In the genomic region with DNA sequence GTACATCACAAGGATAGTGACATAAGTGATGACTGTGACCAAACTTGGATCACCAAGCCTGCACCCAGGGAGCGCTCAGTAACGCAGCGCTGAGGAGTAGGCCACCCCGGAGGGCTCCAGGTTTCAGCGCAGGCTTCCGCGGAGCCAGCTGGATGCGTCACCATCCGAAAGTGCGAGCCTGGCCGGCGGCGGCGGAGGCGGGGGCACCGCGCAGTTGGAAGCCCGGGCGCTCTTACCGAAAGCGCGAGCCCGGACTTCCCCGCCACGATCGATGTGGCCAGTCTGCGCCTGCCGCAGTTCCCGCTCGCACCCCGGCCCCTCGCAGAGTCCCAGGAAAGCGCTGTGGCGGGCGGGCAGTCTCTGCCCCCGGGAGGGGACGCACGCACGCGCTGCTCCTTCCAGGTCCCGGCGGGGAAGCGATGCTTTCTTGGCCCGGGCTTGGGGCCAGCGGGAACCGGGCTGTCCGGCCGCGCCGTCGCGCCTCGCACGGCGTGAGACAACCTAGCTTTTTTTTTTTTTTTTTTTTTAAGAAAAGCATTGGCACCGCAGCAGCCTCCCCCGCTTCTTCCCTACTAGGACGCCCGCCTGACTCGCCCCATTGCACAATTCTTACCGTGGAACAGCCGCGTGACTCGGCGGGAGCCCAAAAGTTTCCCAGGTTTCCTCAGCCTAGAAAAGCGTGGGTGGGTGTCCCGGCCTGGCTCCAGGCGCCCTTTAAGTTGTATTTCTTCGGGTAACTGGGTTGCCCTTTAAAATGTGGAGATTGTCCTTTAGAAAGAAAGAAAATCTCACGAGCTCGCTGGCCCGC, we compare ENCODE assay signal across 8 cellular contexts. TPM values are rescaled to one million over a fixed set of nuclear protein-coding genes. Genes with fewer than 3 reads are reported as not detected.
DNase-seq lines count a peak whose midpoint lies in the region; ATAC-seq and TF ChIP-seq lines count a peak whose summit lies in the region.

No MANE protein-coding gene starts in this region.

- H2BK120ac ChIP-seq in trophoblast cell (ENCODE audit: insufficient read depth, low read length, poor library complexity): peak overlapping the region; percentile 75

- WGBS in heart left ventricle, 4 donors: 2 to 10% (median 6%) methylated on average over 45 to 72 of the region's 72 CpGs
- WGBS in trophoblast cell (ENCODE audit: extremely low coverage, insufficient coverage, insufficient read length): no CpG with 5 or more reads among the region's 72 CpGs
- WGBS in thyroid gland, 2 donors: 4 to 8% methylated on average over 33 to 37 of the region's 72 CpGs

- peaks cover 2% of the 10 kb centered on the region for H3K79me2 ChIP-seq in trophoblast cell (ENCODE audit: control insufficient read depth, insufficient read depth, low read length, poor library complexity)

- peaks cover 5% of the 10 kb centered on the region for H3K79me1 ChIP-seq in trophoblast cell (ENCODE audit: low read length)

- peak overlapping the region; percentile 93 for H3K4me2 ChIP-seq in trophoblast cell (ENCODE audit: low read length)

- peak overlapping the region; percentile 40 for H4K12ac ChIP-seq in trophoblast cell (ENCODE audit: low read depth, low read length)

- DNase-seq in A172 (ENCODE audit: low spot score) (peak; percentile 5), SKM-1 treated with dmso at 0.1 percent for 144 hours (lab: John Stamatoyannopoulos, UW; ENCODE audit: unreplicated experiment) (peak; percentile 37), adipocyte (ENCODE audit: low read depth) (peak; percentile 94), heart left ventricle (peak; percentile 79 to 91 (median 88)), trophoblast cell (peak; percentile 91 to 94), thyroid gland (peak; percentile 87 to 88)

- peak overlapping the region; percentile 60 for H3K14ac ChIP-seq in trophoblast cell (ENCODE audit: low read length)

- H2BK12ac ChIP-seq in trophoblast cell (ENCODE audit: low read length): peak overlapping the region; percentile 73

- no peak overlapping the region for H2BK5ac ChIP-seq in trophoblast cell (ENCODE audit: low read depth, low read length, poor library complexity)

- intact Hi-C loops in heart left ventricle (cut with DNase I) (loop anchor here in 6 of 10 donors (2.0 to 10.0 kb wide), 5 partner anchors 35 to 728 kb away; partner anchors contain the start of gene JAK1 (in 4 of the 6)), thyroid gland (cut with DNase I) (no loop called here)

- H3K4me3 ChIP-seq in adipocyte (ENCODE audit: low read length): peak overlapping the region; percentile 76
- peak overlapping the region; percentile 27 to 82 (median 67) for H3K4me3 ChIP-seq in heart left ventricle
- H3K4me3 ChIP-seq in trophoblast cell (ENCODE audit: low read depth, low read length): peak overlapping the region; percentile 74
- peak overlapping the region; percentile 30 to 57 (median 42) for H3K4me3 ChIP-seq in thyroid gland (replicated peaks in 1 of 3)

- no peak overlapping the region for H3K23ac ChIP-seq in trophoblast cell (ENCODE audit: low read length)

- H3K4me1 ChIP-seq in adipocyte (ENCODE audit: control insufficient read depth, insufficient read depth, low read length) (peaks cover 32% of the 10 kb centered on the region), heart left ventricle (peaks cover 4 to 31% (median 16%) of the 10 kb centered on the region in 12 donors), trophoblast cell (ENCODE audit: control insufficient read depth in 1 of 2, insufficient read depth in 2 of 2, low read length in 2 of 2) (peaks cover 4 to 8% of the 10 kb centered on the region in 2 experiments), thyroid gland (peaks cover 0 to 10% of the 10 kb centered on the region in 2 donors)

- H2AFZ ChIP-seq in trophoblast cell (ENCODE audit: insufficient read depth, low read length, poor library complexity): peak overlapping the region; percentile 84

- H3K27ac ChIP-seq in heart left ventricle (peak overlapping the region; percentile 78 to 98 (median 92)), trophoblast cell (ENCODE audit: low read depth, low read length) (peak overlapping the region; percentile 52), thyroid gland (peak overlapping the region; percentile 86 to 91 (median 86))

- TF ChIP-seq CTCF in heart left ventricle (IDR thresholded peaks at IDR 0.05): peak in 1 of 12 donors; percentile 5
- TF ChIP-seq CTCF in thyroid gland (IDR thresholded peaks at IDR 0.05): no peak

- ATAC-seq in GM18907 (IDR thresholded peaks at IDR 0.05; ENCODE audit: unreplicated experiment): peak; percentile 78
- ATAC-seq in HG03280 (IDR thresholded peaks at IDR 0.05; ENCODE audit: unreplicated experiment): peak; percentile 72
- peak; percentile 56 to 93 (median 86) for ATAC-seq in heart left ventricle

- H3K9me3 ChIP-seq in adipocyte (ENCODE audit: control insufficient read depth, low read length): peaks cover 8% of the 10 kb centered on the region
- peaks cover 0 to 19% (median 8%) of the 10 kb centered on the region in 12 donors for H3K9me3 ChIP-seq in heart left ventricle
- H3K9me3 ChIP-seq in trophoblast cell (ENCODE audit: insufficient read depth, low read depth, low read length): peaks cover 4% of the 10 kb centered on the region
- H3K9me3 ChIP-seq in thyroid gland: no peaks in the 10 kb centered on the region

- H4K8ac ChIP-seq in trophoblast cell (ENCODE audit: low read depth, low read length): peak overlapping the region; percentile 67

- no peak overlapping the region for H3K4ac ChIP-seq in trophoblast cell (ENCODE audit: low read depth, low read length)

- peak overlapping the region; percentile 62 for H3K18ac ChIP-seq in trophoblast cell (ENCODE audit: low read length)

- TF ChIP-seq POLR2A in heart left ventricle (IDR thresholded peaks at IDR 0.05) (peak in 1 of 2 donors; percentile 42), thyroid gland (IDR thresholded peaks at IDR 0.05) (peak in 1 of 2 donors; percentile 35)

- H3K9ac ChIP-seq in adipocyte (ENCODE audit: low read length) (peak overlapping the region; percentile 85), trophoblast cell (ENCODE audit: low read length) (no peak overlapping the region)

- no peak overlapping the region for H2AK5ac ChIP-seq in trophoblast cell (ENCODE audit: low read length)

- H3K27me3 ChIP-seq in adipocyte (replicated peaks; ENCODE audit: control insufficient read depth, insufficient read depth, low read length): no peaks in the 10 kb centered on the region
- H3K27me3 ChIP-seq in heart left ventricle: no peaks in the 10 kb centered on the region
- no peaks in the 10 kb centered on the region for H3K27me3 ChIP-seq in trophoblast cell (ENCODE audit: insufficient read depth, low read length)
- no peaks in the 10 kb centered on the region for H3K27me3 ChIP-seq in thyroid gland

- no peaks in the 10 kb centered on the region for H3K36me3 ChIP-seq in adipocyte (ENCODE audit: control insufficient read depth, insufficient read depth, low read length, severe bottlenecking)
- peaks cover 0 to 8% (median 0%) of the 10 kb centered on the region in 9 donors for H3K36me3 ChIP-seq in heart left ventricle
- no peaks in the 10 kb centered on the region for H3K36me3 ChIP-seq in trophoblast cell (ENCODE audit: control insufficient read depth in 1 of 2, insufficient read depth in 2 of 2, low read length in 2 of 2)
- H3K36me3 ChIP-seq in thyroid gland: no peaks in the 10 kb centered on the region

- H4K91ac ChIP-seq in trophoblast cell (ENCODE audit: low read depth, low read length): peak overlapping the region; percentile 81

RNA-seq across cellular contexts. Expression of gene JAK1, which starts 36.4 kb away (rescaled TPM):
- 61.4 and 70.5 TPM in 2 replicates for total RNA-seq in A172 (2014; rRNA removed; shearing (Covaris generic))
- total RNA-seq in heart left ventricle (100 to 1,000 TPM in 4 of 9 donors, 10 to 100 TPM in 5; 85.6 to 189 (median 96.5) TPM), thyroid gland (100 to 1,000 TPM; 102 to 165 (median 120) TPM)
- polyA plus RNA-seq in heart left ventricle: 10 to 100 TPM; 20.5 to 73.7 TPM
- 35.4 and 36.0 TPM in 2 replicates for polyA plus RNA-seq in trophoblast cell (2013)

Comparison
In these comparisons a context has a peak if more than half of its experiments do, and no peak if none do; other contexts are left out.
1. Peak in every context shown above with its lines: DNase-seq, ATAC-seq, H3K4me3 ChIP-seq and H3K27ac ChIP-seq.
2. DNase-seq: peak in every context shown above with its lines; median percentile 94 in adipocyte; 92 in trophoblast cell; 88 in heart left ventricle; 88 in thyroid gland; 37 in SKM-1 treated with dmso at 0.1 percent for 144 hours; 5 in A172.